Comparison of ENCODE assay signal across 19 cellular contexts in genomic region chr7:159127691-159128642, GRCh38. TPM values are rescaled to one million over a fixed set of nuclear protein-coding genes. Genes with fewer than 3 reads are reported as not detected.
DNase-seq lines count a peak whose midpoint lies in the region; ATAC-seq and TF ChIP-seq lines count a peak whose summit lies in the region.
"Had no signal": no experiment of that assay in that cellular context is flagged by ENCODE, and none has a peak within 500 bp of the region (broad histone marks: within the 10 kb centered on the region; RNA-seq: fewer than 3 reads in every experiment).

No MANE protein-coding gene starts in this region.

- no peaks in the 10 kb centered on the region for H3K4me1 ChIP-seq in neuronal stem cell (ENCODE audit: control insufficient read depth in 2 of 2, insufficient read depth in 1 of 2, low read depth in 1 of 2, low read length in 2 of 2)
- no peaks in the 10 kb centered on the region for H3K4me1 ChIP-seq in upper lobe of left lung
- H3K4me1 ChIP-seq: BLaER1 treated with 17β-estradiol and CSF1 and Interleukin-3, amounts not matched to agents 10 nM and 100 nM had no signal

- H3K9me3 Mint-ChIP-seq in activated naive CD8-positive, alpha-beta T cell treated with anti-CD3 and anti-CD28 coated beads, Interleukin-2, amount 10 ng/mL, durations not matched to agents 7 days and 5 days = no peaks in the 10 kb centered on the region
- H3K9me3 Mint-ChIP-seq in activated naive CD8-positive, alpha-beta T cell treated with anti-CD3 and anti-CD28 coated beads for 36 hours = no peaks in the 10 kb centered on the region

- peak overlapping the region; percentile 13 for H2AK5ac ChIP-seq in neuronal stem cell (ENCODE audit: low read depth, low read length)

- peak; percentile 15 for DNase-seq in activated naive CD8-positive, alpha-beta T cell treated with anti-CD3 and anti-CD28 coated beads, Interleukin-2, amount 10 ng/mL, durations not matched to agents 7 days and 5 days
- no peak for DNase-seq in activated naive CD8-positive, alpha-beta T cell treated with anti-CD3 and anti-CD28 coated beads for 36 hours
- DNase-seq in coronary artery (ENCODE audit: low spot score) (peak; percentile 29), neuronal stem cell (ENCODE audit: low spot score) (no peak), upper lobe of left lung (peak; percentile 12 to 48), germinal center (ENCODE audit: low spot score) (no peak), KBM-7 (no peak)
- DNase-seq in stimulated activated CD8-positive, alpha-beta memory T cell treated with anti-CD3 and anti-CD28 coated beads, Interleukin-4, amount 100 ng/mL, for 48 hours = no peak
- DNase-seq: CD8-positive, alpha-beta memory T cell; GDM1; HCEC 1CT; NCI-H1417 treated with DMSO at 0.1 percent for 48 hours; NCI-H1930; NCI-H2171; NCI-H748 treated with DMSO at 0.1 percent for 48 hours; PC-9 had no signal

- H3K27me3 Mint-ChIP-seq in activated naive CD8-positive, alpha-beta T cell treated with anti-CD3 and anti-CD28 coated beads, Interleukin-2, amount 10 ng/mL, durations not matched to agents 7 days and 5 days = peaks cover 3% of the 10 kb centered on the region
- H3K27me3 Mint-ChIP-seq in activated naive CD8-positive, alpha-beta T cell treated with anti-CD3 and anti-CD28 coated beads for 36 hours = peaks cover 7% of the 10 kb centered on the region

- H3K36me3 ChIP-seq in neuronal stem cell (replicated peaks in 1 of 2; ENCODE audit: control insufficient read depth in 2 of 2, insufficient read depth in 2 of 2, low read length in 2 of 2) (no peaks in the 10 kb centered on the region), upper lobe of left lung (no peaks in the 10 kb centered on the region)
- H3K36me3 ChIP-seq: BLaER1 treated with 17β-estradiol and CSF1 and Interleukin-3, amounts not matched to agents 10 nM and 100 nM had no signal

- no peak overlapping the region for H2BK15ac ChIP-seq in neuronal stem cell (ENCODE audit: low read length)

- no peak overlapping the region for H2BK5ac ChIP-seq in neuronal stem cell (ENCODE audit: low read length)

- H3K27ac ChIP-seq in coronary artery = no peak overlapping the region
- H3K27ac ChIP-seq in neuronal stem cell (replicated peaks; ENCODE audit: low read length) = no peak overlapping the region
- no peak overlapping the region for H3K27ac ChIP-seq in upper lobe of left lung
- H3K27ac ChIP-seq: A549; BLaER1 treated with 17β-estradiol and CSF1 and Interleukin-3, amounts not matched to agents 10 nM and 100 nM; PC-9 had no signal

- H3K23ac ChIP-seq in neuronal stem cell (ENCODE audit: low read depth, low read length, poor library complexity) = peak overlapping the region; percentile 51

- no peak overlapping the region for H2BK120ac ChIP-seq in neuronal stem cell (ENCODE audit: low read depth, low read length)

- in situ Hi-C loops in KBM-7 (cut with MboI; ENCODE audit: low pct_unique_long_range_greater_than_20kb, low sequenced_read_pairs) = no loop called here

- no peak overlapping the region for H4K91ac ChIP-seq in neuronal stem cell (ENCODE audit: low read depth, low read length, poor library complexity)

- H3K4me3 Mint-ChIP-seq in activated naive CD8-positive, alpha-beta T cell treated with anti-CD3 and anti-CD28 coated beads, Interleukin-2, amount 10 ng/mL, durations not matched to agents 7 days and 5 days = no peak overlapping the region
- H3K4me3 Mint-ChIP-seq in activated naive CD8-positive, alpha-beta T cell treated with anti-CD3 and anti-CD28 coated beads for 36 hours = no peak overlapping the region
- H3K4me3 Mint-ChIP-seq: CD8-positive, alpha-beta memory T cell had no signal

- H3K27me3 ChIP-seq in neuronal stem cell (ENCODE audit: control insufficient read depth in 3 of 3, insufficient read depth in 3 of 3, low read depth in 1 of 3, low read length in 3 of 3) = peaks cover 0 to 6% (median 0%) of the 10 kb centered on the region in 3 experiments
- H3K27me3 ChIP-seq in upper lobe of left lung = no peaks in the 10 kb centered on the region
- H3K27me3 ChIP-seq: BLaER1 treated with 17β-estradiol and CSF1 and Interleukin-3, amounts not matched to agents 10 nM and 100 nM had no signal

- no peaks in the 10 kb centered on the region for H3K36me3 Mint-ChIP-seq in activated naive CD8-positive, alpha-beta T cell treated with anti-CD3 and anti-CD28 coated beads, Interleukin-2, amount 10 ng/mL, durations not matched to agents 7 days and 5 days
- no peaks in the 10 kb centered on the region for H3K36me3 Mint-ChIP-seq in activated naive CD8-positive, alpha-beta T cell treated with anti-CD3 and anti-CD28 coated beads for 36 hours
- H3K36me3 Mint-ChIP-seq: CD8-positive, alpha-beta memory T cell had no signal

- H3K79me1 ChIP-seq in neuronal stem cell (ENCODE audit: low read depth, low read length) = no peaks in the 10 kb centered on the region

- no peak for TF ChIP-seq EP300 in upper lobe of left lung (IDR thresholded peaks at IDR 0.05)

- H3K14ac ChIP-seq in neuronal stem cell (ENCODE audit: low read length) = peak overlapping the region; percentile 27

- WGBS in neuronal stem cell (ENCODE audit: extremely low coverage in 2 of 2, insufficient read length in 2 of 2, insufficient replicate concordance in 1 of 2), 2 donors = no CpG with 5 or more reads among the region's 16 CpGs
- 89 to 91% methylated on average over 13 to 16 of the region's 16 CpGs for WGBS in upper lobe of left lung, 2 donors

- peak overlapping the region; percentile 61 for H3K18ac ChIP-seq in neuronal stem cell (ENCODE audit: low read length)

- no peaks in the 10 kb centered on the region for H3K9me3 ChIP-seq in neuronal stem cell (replicated peaks in 1 of 2; ENCODE audit: control insufficient read depth in 2 of 2, insufficient read depth in 1 of 2, low read depth in 1 of 2, low read length in 2 of 2)
- no peaks in the 10 kb centered on the region for H3K9me3 ChIP-seq in upper lobe of left lung
- H3K9me3 ChIP-seq: A549; BLaER1 treated with 17β-estradiol and CSF1 and Interleukin-3, amounts not matched to agents 10 nM and 100 nM had no signal

- no peak overlapping the region for H3K4me3 ChIP-seq in coronary artery
- no peak overlapping the region for H3K4me3 ChIP-seq in neuronal stem cell (ENCODE audit: low read length in 2 of 2)
- no peak overlapping the region for H3K4me3 ChIP-seq in upper lobe of left lung
- H3K4me3 ChIP-seq: A549; BLaER1 treated with 17β-estradiol and CSF1 and Interleukin-3, amounts not matched to agents 10 nM and 100 nM; GM12878; PC-9 had no signal

- no peak overlapping the region for H3K27ac Mint-ChIP-seq in activated naive CD8-positive, alpha-beta T cell treated with anti-CD3 and anti-CD28 coated beads, Interleukin-2, amount 10 ng/mL, durations not matched to agents 7 days and 5 days
- no peak overlapping the region for H3K27ac Mint-ChIP-seq in activated naive CD8-positive, alpha-beta T cell treated with anti-CD3 and anti-CD28 coated beads for 36 hours
- H3K27ac Mint-ChIP-seq: CD8-positive, alpha-beta memory T cell had no signal

- no peak overlapping the region for H3K9ac ChIP-seq in neuronal stem cell (ENCODE audit: low read depth, low read length, poor library complexity)
- H3K9ac ChIP-seq: BLaER1 treated with 17β-estradiol and CSF1 and Interleukin-3, amounts not matched to agents 10 nM and 100 nM had no signal

- H3K4me1 Mint-ChIP-seq in activated naive CD8-positive, alpha-beta T cell treated with anti-CD3 and anti-CD28 coated beads, Interleukin-2, amount 10 ng/mL, durations not matched to agents 7 days and 5 days = no peaks in the 10 kb centered on the region
- H3K4me1 Mint-ChIP-seq in activated naive CD8-positive, alpha-beta T cell treated with anti-CD3 and anti-CD28 coated beads for 36 hours = no peaks in the 10 kb centered on the region

- H3K4me2 ChIP-seq in neuronal stem cell (ENCODE audit: insufficient read depth, low read length, poor library complexity, severe bottlenecking) = no peak overlapping the region
- H3K4me2 ChIP-seq: A549; BLaER1 treated with 17β-estradiol and CSF1 and Interleukin-3, amounts not matched to agents 10 nM and 100 nM; PC-9 had no signal

- no peak overlapping the region for H2AFZ ChIP-seq in neuronal stem cell (ENCODE audit: low read length)
- H2AFZ ChIP-seq: PC-9 had no signal

- no peak overlapping the region for H2BK12ac ChIP-seq in neuronal stem cell (ENCODE audit: low read length)

- TF ChIP-seq CTCF in coronary artery (IDR thresholded peaks at IDR 0.05) = no peak
- no peak for TF ChIP-seq CTCF in upper lobe of left lung (IDR thresholded peaks at IDR 0.05)

- no peak for TF ChIP-seq POLR2A in upper lobe of left lung (IDR thresholded peaks at IDR 0.05)

- no peak for ATAC-seq in activated naive CD8-positive, alpha-beta T cell treated with anti-CD3 and anti-CD28 coated beads, Interleukin-2, amount 10 ng/mL, durations not matched to agents 7 days and 5 days (ENCODE audit: low read depth)
- ATAC-seq in upper lobe of left lung (ENCODE audit: low FRiP score in 2 of 2) = peak in 1 of 2 donors; percentile 9
- ATAC-seq: GM12878 had no signal

- no peak overlapping the region for H3K4ac ChIP-seq in neuronal stem cell (ENCODE audit: low read length)

- POLR2A ChIA-PET in activated naive CD8-positive, alpha-beta T cell treated with anti-CD3 and anti-CD28 coated beads, Interleukin-2, amount 10 ng/mL, durations not matched to agents 7 days and 5 days (lab: Charles Lee) = no interaction called here

- no peak overlapping the region for H4K8ac ChIP-seq in neuronal stem cell (ENCODE audit: low read depth, low read length)

RNA-seq across cellular contexts. Expression of gene VIPR2, which starts 16.7 kb away (rescaled TPM):
- total RNA-seq in activated naive CD8-positive, alpha-beta T cell treated with anti-CD3 and anti-CD28 coated beads, Interleukin-2, amount 10 ng/mL, durations not matched to agents 7 days and 5 days = under 1 TPM; 0.80 to 0.99 TPM
- not detected for total RNA-seq in activated naive CD8-positive, alpha-beta T cell treated with anti-CD3 and anti-CD28 coated beads for 36 hours
- polyA plus RNA-seq in neuronal stem cell (2013, experiment 1 of 2) = 2.8 TPM
- polyA plus RNA-seq in neuronal stem cell (2013, experiment 2 of 2) = 2.6 TPM
- total RNA-seq in upper lobe of left lung = under 1 TPM in 3 of 6 donors, not detected in 3; 0.30 to 0.74 (median 0.40) TPM
- total RNA-seq: GM12878, PC-9 had no signal
- polyA plus RNA-seq: A549, GM12878 had no signal

Comparison
In these comparisons a context has a peak if more than half of its experiments do, and no peak if none do; other contexts are left out.
1. DNase-seq: peak in activated naive CD8-positive, alpha-beta T cell treated with anti-CD3 and anti-CD28 coated beads, Interleukin-2, amount 10 ng/mL, durations not matched to agents 7 days and 5 days (single experiment), coronary artery (single experiment) and upper lobe of left lung (2 of 2); none in activated naive CD8-positive, alpha-beta T cell treated with anti-CD3 and anti-CD28 coated beads for 36 hours (single experiment), neuronal stem cell (single experiment), germinal center (single experiment), KBM-7 (single experiment) and stimulated activated CD8-positive, alpha-beta memory T cell treated with anti-CD3 and anti-CD28 coated beads, Interleukin-4, amount 100 ng/mL, for 48 hours (single experiment).